Comparison of ENCODE assay signal across 1 cellular context in the genomic region with DNA sequence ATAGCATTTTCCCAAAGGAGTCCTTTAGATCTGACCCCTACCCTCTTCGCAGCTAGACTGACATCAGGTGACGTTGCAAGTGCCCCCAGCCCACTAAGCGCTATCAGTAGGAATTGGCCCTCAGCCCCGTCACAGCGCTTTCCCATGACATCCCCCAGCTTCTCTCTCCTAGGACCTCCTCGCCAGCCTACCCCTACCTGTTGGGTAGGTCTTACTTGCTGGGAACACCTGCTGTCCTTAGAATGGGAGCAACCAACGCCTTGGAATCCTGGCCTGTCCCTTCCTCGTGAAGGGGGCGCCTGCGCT.
TF ChIP-seq lines count a peak whose summit lies in the region.

No MANE protein-coding gene starts in this region.

TF ChIP-seq in GM12878, 131 proteins besides CTCF, POLR2A, EP300 and RAD21 (continued from another document):
- TF ChIP-seq ETV6 (conservative IDR thresholded peaks at IDR 0.05 in 1 of 2, IDR thresholded peaks at IDR 0.05 in 1 of 2; ENCODE audit: borderline replicate concordance in 1 of 2, low read depth in 1 of 2) (no peak), CBX5 (IDR thresholded peaks at IDR 0.05; ENCODE audit: low read depth) (no peak), NRF1 (conservative IDR thresholded peaks at IDR 0.05; ENCODE audit: low read depth, low read length) (no peak), RFX5 (IDR thresholded peaks at IDR 0.05; ENCODE audit: low read depth, low read length) (no peak)
- TF ChIP-seq, protein P1, sequence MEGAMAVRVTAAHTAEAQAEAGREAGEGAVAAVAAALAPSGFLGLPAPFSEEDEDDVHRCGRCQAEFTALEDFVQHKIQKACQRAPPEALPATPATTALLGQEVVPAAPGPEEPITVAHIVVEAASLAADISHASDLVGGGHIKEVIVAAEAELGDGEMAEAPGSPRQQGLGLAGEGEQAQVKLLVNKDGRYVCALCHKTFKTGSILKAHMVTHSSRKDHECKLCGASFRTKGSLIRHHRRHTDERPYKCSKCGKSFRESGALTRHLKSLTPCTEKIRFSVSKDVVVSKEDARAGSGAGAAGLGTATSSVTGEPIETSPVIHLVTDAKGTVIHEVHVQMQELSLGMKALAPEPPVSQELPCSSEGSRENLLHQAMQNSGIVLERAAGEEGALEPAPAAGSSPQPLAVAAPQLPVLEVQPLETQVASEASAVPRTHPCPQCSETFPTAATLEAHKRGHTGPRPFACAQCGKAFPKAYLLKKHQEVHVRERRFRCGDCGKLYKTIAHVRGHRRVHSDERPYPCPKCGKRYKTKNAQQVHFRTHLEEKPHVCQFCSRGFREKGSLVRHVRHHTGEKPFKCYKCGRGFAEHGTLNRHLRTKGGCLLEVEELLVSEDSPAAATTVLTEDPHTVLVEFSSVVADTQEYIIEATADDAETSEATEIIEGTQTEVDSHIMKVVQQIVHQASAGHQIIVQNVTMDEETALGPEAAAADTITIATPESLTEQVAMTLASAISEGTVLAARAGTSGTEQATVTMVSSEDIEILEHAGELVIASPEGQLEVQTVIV (IDR thresholded peaks at IDR 0.05; ENCODE audit: borderline replicate concordance, partially characterized antibody) = no peak
- TF ChIP-seq, protein P2, sequence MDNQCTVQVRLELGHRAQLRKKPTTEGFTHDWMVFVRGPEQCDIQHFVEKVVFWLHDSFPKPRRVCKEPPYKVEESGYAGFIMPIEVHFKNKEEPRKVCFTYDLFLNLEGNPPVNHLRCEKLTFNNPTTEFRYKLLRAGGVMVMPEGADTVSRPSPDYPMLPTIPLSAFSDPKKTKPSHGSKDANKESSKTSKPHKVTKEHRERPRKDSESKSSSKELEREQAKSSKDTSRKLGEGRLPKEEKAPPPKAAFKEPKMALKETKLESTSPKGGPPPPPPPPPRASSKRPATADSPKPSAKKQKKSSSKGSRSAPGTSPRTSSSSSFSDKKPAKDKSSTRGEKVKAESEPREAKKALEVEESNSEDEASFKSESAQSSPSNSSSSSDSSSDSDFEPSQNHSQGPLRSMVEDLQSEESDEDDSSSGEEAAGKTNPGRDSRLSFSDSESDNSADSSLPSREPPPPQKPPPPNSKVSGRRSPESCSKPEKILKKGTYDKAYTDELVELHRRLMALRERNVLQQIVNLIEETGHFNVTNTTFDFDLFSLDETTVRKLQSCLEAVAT (IDR thresholded peaks at IDR 0.05) = no peak
- TF ChIP-seq, protein P3, sequence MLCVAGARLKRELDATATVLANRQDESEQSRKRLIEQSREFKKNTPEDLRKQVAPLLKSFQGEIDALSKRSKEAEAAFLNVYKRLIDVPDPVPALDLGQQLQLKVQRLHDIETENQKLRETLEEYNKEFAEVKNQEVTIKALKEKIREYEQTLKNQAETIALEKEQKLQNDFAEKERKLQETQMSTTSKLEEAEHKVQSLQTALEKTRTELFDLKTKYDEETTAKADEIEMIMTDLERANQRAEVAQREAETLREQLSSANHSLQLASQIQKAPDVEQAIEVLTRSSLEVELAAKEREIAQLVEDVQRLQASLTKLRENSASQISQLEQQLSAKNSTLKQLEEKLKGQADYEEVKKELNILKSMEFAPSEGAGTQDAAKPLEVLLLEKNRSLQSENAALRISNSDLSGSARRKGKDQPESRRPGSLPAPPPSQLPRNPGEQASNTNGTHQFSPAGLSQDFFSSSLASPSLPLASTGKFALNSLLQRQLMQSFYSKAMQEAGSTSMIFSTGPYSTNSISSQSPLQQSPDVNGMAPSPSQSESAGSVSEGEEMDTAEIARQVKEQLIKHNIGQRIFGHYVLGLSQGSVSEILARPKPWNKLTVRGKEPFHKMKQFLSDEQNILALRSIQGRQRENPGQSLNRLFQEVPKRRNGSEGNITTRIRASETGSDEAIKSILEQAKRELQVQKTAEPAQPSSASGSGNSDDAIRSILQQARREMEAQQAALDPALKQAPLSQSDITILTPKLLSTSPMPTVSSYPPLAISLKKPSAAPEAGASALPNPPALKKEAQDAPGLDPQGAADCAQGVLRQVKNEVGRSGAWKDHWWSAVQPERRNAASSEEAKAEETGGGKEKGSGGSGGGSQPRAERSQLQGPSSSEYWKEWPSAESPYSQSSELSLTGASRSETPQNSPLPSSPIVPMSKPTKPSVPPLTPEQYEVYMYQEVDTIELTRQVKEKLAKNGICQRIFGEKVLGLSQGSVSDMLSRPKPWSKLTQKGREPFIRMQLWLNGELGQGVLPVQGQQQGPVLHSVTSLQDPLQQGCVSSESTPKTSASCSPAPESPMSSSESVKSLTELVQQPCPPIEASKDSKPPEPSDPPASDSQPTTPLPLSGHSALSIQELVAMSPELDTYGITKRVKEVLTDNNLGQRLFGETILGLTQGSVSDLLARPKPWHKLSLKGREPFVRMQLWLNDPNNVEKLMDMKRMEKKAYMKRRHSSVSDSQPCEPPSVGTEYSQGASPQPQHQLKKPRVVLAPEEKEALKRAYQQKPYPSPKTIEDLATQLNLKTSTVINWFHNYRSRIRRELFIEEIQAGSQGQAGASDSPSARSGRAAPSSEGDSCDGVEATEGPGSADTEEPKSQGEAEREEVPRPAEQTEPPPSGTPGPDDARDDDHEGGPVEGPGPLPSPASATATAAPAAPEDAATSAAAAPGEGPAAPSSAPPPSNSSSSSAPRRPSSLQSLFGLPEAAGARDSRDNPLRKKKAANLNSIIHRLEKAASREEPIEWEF (IDR thresholded peaks at IDR 0.05; ENCODE audit: insufficient replicate concordance, low read depth, low read length) = no peak
- TF ChIP-seq, protein P4, sequence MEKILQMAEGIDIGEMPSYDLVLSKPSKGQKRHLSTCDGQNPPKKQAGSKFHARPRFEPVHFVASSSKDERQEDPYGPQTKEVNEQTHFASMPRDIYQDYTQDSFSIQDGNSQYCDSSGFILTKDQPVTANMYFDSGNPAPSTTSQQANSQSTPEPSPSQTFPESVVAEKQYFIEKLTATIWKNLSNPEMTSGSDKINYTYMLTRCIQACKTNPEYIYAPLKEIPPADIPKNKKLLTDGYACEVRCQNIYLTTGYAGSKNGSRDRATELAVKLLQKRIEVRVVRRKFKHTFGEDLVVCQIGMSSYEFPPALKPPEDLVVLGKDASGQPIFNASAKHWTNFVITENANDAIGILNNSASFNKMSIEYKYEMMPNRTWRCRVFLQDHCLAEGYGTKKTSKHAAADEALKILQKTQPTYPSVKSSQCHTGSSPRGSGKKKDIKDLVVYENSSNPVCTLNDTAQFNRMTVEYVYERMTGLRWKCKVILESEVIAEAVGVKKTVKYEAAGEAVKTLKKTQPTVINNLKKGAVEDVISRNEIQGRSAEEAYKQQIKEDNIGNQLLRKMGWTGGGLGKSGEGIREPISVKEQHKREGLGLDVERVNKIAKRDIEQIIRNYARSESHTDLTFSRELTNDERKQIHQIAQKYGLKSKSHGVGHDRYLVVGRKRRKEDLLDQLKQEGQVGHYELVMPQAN (conservative IDR thresholded peaks at IDR 0.05) = no peak
